In genomic region chr19:43784981-43785808, GRCh38 we compare ENCODE assay signal across 1 cellular context.
TF ChIP-seq lines count a peak whose summit lies in the region.

No MANE protein-coding gene starts in this region.

TF ChIP-seq in GM23338, 12 proteins besides CTCF, POLR2A, EP300 and RAD21 (continued from another document):
- TF ChIP-seq, protein P1, sequence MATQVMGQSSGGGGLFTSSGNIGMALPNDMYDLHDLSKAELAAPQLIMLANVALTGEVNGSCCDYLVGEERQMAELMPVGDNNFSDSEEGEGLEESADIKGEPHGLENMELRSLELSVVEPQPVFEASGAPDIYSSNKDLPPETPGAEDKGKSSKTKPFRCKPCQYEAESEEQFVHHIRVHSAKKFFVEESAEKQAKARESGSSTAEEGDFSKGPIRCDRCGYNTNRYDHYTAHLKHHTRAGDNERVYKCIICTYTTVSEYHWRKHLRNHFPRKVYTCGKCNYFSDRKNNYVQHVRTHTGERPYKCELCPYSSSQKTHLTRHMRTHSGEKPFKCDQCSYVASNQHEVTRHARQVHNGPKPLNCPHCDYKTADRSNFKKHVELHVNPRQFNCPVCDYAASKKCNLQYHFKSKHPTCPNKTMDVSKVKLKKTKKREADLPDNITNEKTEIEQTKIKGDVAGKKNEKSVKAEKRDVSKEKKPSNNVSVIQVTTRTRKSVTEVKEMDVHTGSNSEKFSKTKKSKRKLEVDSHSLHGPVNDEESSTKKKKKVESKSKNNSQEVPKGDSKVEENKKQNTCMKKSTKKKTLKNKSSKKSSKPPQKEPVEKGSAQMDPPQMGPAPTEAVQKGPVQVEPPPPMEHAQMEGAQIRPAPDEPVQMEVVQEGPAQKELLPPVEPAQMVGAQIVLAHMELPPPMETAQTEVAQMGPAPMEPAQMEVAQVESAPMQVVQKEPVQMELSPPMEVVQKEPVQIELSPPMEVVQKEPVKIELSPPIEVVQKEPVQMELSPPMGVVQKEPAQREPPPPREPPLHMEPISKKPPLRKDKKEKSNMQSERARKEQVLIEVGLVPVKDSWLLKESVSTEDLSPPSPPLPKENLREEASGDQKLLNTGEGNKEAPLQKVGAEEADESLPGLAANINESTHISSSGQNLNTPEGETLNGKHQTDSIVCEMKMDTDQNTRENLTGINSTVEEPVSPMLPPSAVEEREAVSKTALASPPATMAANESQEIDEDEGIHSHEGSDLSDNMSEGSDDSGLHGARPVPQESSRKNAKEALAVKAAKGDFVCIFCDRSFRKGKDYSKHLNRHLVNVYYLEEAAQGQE (IDR thresholded peaks at IDR 0.05; ENCODE audit: unreplicated experiment) = no peak
TF ChIP-seq in GM23338: peak in this region for 0.
